2 cellular contexts compared by ENCODE assay signal in the genomic region with DNA sequence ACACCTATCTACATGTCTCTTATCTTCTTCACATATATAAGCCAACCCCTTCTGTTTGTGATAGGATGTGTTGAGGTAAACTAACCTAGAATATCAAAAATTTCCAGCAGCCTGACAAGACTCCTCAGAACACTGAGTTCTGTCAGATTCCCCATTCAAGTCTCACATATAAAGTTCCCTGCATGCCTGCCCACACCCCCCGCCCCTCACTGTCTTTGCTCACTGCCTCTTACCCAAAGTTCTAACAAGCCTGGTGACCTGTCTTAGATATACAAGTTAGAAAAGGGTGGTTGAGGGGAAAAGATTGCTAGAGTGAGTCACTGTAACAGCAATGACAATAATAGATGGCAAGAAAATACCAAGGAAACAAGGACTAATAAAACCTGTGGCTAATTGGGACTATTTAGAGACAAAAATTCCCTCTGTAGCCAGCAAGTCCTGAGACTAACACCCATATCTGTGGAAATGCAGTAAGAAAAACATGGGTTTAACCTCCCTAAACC.
TF ChIP-seq lines count a peak whose summit lies in the region.

No MANE protein-coding gene starts in this region.

TF ChIP-seq in IMR-90, 13 proteins besides CTCF, POLR2A, EP300 and RAD21 (continued from another document):
- TF ChIP-seq MXI1 (IDR thresholded peaks at IDR 0.05; ENCODE audit: borderline replicate concordance, low read depth, low read length) (no peak), MAFK (IDR thresholded peaks at IDR 0.05; ENCODE audit: low read depth, low read length) (no peak), FOS (IDR thresholded peaks at IDR 0.05; ENCODE audit: low read depth, low read length) (0 out of 2 replicates have a peak, but pooled peaks have one; percentile 5), MAZ (IDR thresholded peaks at IDR 0.05; ENCODE audit: borderline replicate concordance, low read depth, low read length) (no peak), RCOR1 (IDR thresholded peaks at IDR 0.05; ENCODE audit: insufficient replicate concordance, low read length) (no peak)

TF ChIP-seq in WTC11, 78 proteins besides CTCF, POLR2A, EP300 and RAD21:
- TF ChIP-seq, protein P1, sequence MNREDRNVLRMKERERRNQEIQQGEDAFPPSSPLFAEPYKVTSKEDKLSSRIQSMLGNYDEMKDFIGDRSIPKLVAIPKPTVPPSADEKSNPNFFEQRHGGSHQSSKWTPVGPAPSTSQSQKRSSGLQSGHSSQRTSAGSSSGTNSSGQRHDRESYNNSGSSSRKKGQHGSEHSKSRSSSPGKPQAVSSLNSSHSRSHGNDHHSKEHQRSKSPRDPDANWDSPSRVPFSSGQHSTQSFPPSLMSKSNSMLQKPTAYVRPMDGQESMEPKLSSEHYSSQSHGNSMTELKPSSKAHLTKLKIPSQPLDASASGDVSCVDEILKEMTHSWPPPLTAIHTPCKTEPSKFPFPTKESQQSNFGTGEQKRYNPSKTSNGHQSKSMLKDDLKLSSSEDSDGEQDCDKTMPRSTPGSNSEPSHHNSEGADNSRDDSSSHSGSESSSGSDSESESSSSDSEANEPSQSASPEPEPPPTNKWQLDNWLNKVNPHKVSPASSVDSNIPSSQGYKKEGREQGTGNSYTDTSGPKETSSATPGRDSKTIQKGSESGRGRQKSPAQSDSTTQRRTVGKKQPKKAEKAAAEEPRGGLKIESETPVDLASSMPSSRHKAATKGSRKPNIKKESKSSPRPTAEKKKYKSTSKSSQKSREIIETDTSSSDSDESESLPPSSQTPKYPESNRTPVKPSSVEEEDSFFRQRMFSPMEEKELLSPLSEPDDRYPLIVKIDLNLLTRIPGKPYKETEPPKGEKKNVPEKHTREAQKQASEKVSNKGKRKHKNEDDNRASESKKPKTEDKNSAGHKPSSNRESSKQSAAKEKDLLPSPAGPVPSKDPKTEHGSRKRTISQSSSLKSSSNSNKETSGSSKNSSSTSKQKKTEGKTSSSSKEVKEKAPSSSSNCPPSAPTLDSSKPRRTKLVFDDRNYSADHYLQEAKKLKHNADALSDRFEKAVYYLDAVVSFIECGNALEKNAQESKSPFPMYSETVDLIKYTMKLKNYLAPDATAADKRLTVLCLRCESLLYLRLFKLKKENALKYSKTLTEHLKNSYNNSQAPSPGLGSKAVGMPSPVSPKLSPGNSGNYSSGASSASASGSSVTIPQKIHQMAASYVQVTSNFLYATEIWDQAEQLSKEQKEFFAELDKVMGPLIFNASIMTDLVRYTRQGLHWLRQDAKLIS (CRISPR knock-in tag; IDR thresholded peaks at IDR 0.05; ENCODE audit: borderline replicate concordance) = no peak
- TF ChIP-seq JUN (CRISPR knock-in tag; IDR thresholded peaks at IDR 0.05) (no peak), CBFB (CRISPR knock-in tag; IDR thresholded peaks at IDR 0.05; ENCODE audit: low read depth) (no peak), TEAD4 (CRISPR knock-in tag; IDR thresholded peaks at IDR 0.05) (no peak), HMGA2 (CRISPR knock-in tag; IDR thresholded peaks at IDR 0.05) (no peak), ZNF138 (CRISPR knock-in tag; conservative IDR thresholded peaks at IDR 0.05) (no peak), ELF4 (CRISPR knock-in tag; IDR thresholded peaks at IDR 0.05; ENCODE audit: low read depth) (no peak), ZNF121 (CRISPR knock-in tag; IDR thresholded peaks at IDR 0.05) (no peak)
- TF ChIP-seq, protein P2, sequence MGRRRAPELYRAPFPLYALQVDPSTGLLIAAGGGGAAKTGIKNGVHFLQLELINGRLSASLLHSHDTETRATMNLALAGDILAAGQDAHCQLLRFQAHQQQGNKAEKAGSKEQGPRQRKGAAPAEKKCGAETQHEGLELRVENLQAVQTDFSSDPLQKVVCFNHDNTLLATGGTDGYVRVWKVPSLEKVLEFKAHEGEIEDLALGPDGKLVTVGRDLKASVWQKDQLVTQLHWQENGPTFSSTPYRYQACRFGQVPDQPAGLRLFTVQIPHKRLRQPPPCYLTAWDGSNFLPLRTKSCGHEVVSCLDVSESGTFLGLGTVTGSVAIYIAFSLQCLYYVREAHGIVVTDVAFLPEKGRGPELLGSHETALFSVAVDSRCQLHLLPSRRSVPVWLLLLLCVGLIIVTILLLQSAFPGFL (CRISPR knock-in tag; IDR thresholded peaks at IDR 0.05; ENCODE audit: borderline replicate concordance) = no peak
TF ChIP-seq in WTC11: peak in this region for 0.
